ENCODE assay signal across 17 cellular contexts in genomic region chr1:166197597-166197996, GRCh38.
"Had no signal": no experiment of that assay in that cellular context is flagged by ENCODE, and none has a peak within 500 bp of the region (broad histone marks: within the 10 kb centered on the region; RNA-seq: fewer than 3 reads in every experiment).

No MANE protein-coding gene starts in this region.

- H3K4me3 ChIP-seq: adrenal gland, dorsolateral prefrontal cortex, gastrocnemius medialis, lower lobe of right lung, sigmoid colon, transverse colon had no signal

- H3K4me1 ChIP-seq: adrenal gland, lower lobe of right lung, sigmoid colon, transverse colon had no signal

- H3K27ac ChIP-seq: adrenal gland, brain microvascular endothelial cell, dorsolateral prefrontal cortex, gastrocnemius medialis, lower lobe of right lung, neutrophil, sigmoid colon, transverse colon had no signal

- DNase-seq: activated B cell treated with CpG ODN at 0.5 μM for 24 hours; activated CD4-positive, alpha-beta T cell treated with anti-CD3 and anti-CD28 coated beads, Interleukin-2, amount 10 ng/mL, durations not matched to agents 24 days and 14 days; activated naive CD4-positive, alpha-beta T cell treated with anti-CD3 and anti-CD28 coated beads, Interleukin-2, amount 50 U/mL, for 16 hours; activated T-cell treated with anti-CD3 and anti-CD28 coated beads for 4 hours; brain microvascular endothelial cell; dorsolateral prefrontal cortex; gastrocnemius medialis; kidney; lower lobe of right lung; naive thymus-derived CD8-positive, alpha-beta T cell; sigmoid colon; stimulated activated CD4-positive, alpha-beta T cell treated with anti-CD3 and anti-CD28 coated beads, Interleukin-12 subunit alpha, Interleukin-12 subunit beta, amount 100 ng/mL, for 4 hours; stimulated activated naive CD4-positive, alpha-beta T cell; substantia nigra; transverse colon had no signal

- H3K27me3 ChIP-seq: adrenal gland, brain microvascular endothelial cell, gastrocnemius medialis, neutrophil, sigmoid colon, transverse colon had no signal

- ATAC-seq: lower lobe of right lung; naive thymus-derived CD8-positive, alpha-beta T cell had no signal

- H3K36me3 ChIP-seq: adrenal gland, brain microvascular endothelial cell, gastrocnemius medialis, lower lobe of right lung, neutrophil, sigmoid colon, transverse colon had no signal

- H3K9me3 ChIP-seq: adrenal gland, gastrocnemius medialis, lower lobe of right lung, neutrophil, sigmoid colon, transverse colon had no signal
